Comparison of ENCODE assay signal across 1 cellular context in genomic region chr4:77927991-77928925, GRCh38.
TF ChIP-seq lines count a peak whose summit lies in the region.

No MANE protein-coding gene starts in this region.

TF ChIP-seq in HEK293, 187 proteins besides CTCF, POLR2A, EP300 and RAD21 (continued from another document and continues in another):
- TF ChIP-seq ZNF623 (tag by site-specific recombination; IDR thresholded peaks at IDR 0.05) (no peak), ZNF148 (tag by site-specific recombination; IDR thresholded peaks at IDR 0.05; ENCODE audit: borderline replicate concordance) (no peak), ZNF398 (tag by site-specific recombination; IDR thresholded peaks at IDR 0.05) (no peak), ZBTB26 (tag by site-specific recombination; optimal IDR thresholded peaks at IDR 0.05) (no peak), ZNF266 (tag by site-specific recombination; IDR thresholded peaks at IDR 0.05; ENCODE audit: low read depth) (0 out of 2 replicates have a peak, but pooled peaks have one; percentile 30), ZEB2 (tag by site-specific recombination; IDR thresholded peaks at IDR 0.05) (no peak), ZNF830 (tag by site-specific recombination; IDR thresholded peaks at IDR 0.05; ENCODE audit: low read depth) (no peak), TSHZ1 (tag by site-specific recombination; IDR thresholded peaks at IDR 0.05; ENCODE audit: borderline replicate concordance) (no peak), ZNF350 (tag by site-specific recombination; IDR thresholded peaks at IDR 0.05) (no peak), EGR2 (tag by site-specific recombination; IDR thresholded peaks at IDR 0.05; ENCODE audit: low read depth) (no peak), ZNF423 (tag by site-specific recombination; IDR thresholded peaks at IDR 0.05) (no peak), GLI4 (tag by site-specific recombination; IDR thresholded peaks at IDR 0.05) (no peak), ZNF510 (tag by site-specific recombination; IDR thresholded peaks at IDR 0.05; ENCODE audit: insufficient replicate concordance) (no peak), KLF16 (tag by site-specific recombination; IDR thresholded peaks at IDR 0.05) (no peak), ZNF610 (tag by site-specific recombination; IDR thresholded peaks at IDR 0.05; ENCODE audit: borderline replicate concordance) (peak; percentile 47; the same call in 1 of the 2 replicates), ZBTB48 (tag by site-specific recombination; IDR thresholded peaks at IDR 0.05) (peak; percentile 37; the same call in 1 of the 2 replicates), IKZF3 (tag by site-specific recombination; IDR thresholded peaks at IDR 0.05) (0 out of 2 replicates have a peak, but pooled peaks have one; percentile 9), ZNF292 (tag by site-specific recombination; IDR thresholded peaks at IDR 0.05; ENCODE audit: borderline replicate concordance, low read depth) (no peak), BCL6B (tag by site-specific recombination; IDR thresholded peaks at IDR 0.05) (0 out of 2 replicates have a peak, but pooled peaks have one; percentile 39), PBX3 (CRISPR knock-in tag; IDR thresholded peaks at IDR 0.05) (no peak), SETDB1 (IDR thresholded peaks at IDR 0.05; ENCODE audit: insufficient read length, low read length) (no peak), KLF1 (tag by site-specific recombination; IDR thresholded peaks at IDR 0.05) (no peak), ZNF747 (tag by site-specific recombination; IDR thresholded peaks at IDR 0.05) (no peak), PRDM10 (tag by site-specific recombination; IDR thresholded peaks at IDR 0.05) (no peak), ZNF48 (tag by site-specific recombination; IDR thresholded peaks at IDR 0.05) (no peak), ZSCAN23 (tag by site-specific recombination; IDR thresholded peaks at IDR 0.05) (no peak), BCL11B (tag by site-specific recombination; IDR thresholded peaks at IDR 0.05; ENCODE audit: low read depth) (no peak), ZNF302 (tag by site-specific recombination; IDR thresholded peaks at IDR 0.05; ENCODE audit: low read depth) (no peak), ZNF621 (tag by site-specific recombination; IDR thresholded peaks at IDR 0.05) (no peak), ZNF768 (tag by site-specific recombination; IDR thresholded peaks at IDR 0.05) (no peak), ZNF223 (tag by site-specific recombination; IDR thresholded peaks at IDR 0.05) (no peak), REPIN1 (tag by site-specific recombination; IDR thresholded peaks at IDR 0.05; ENCODE audit: low read depth) (no peak), OVOL3 (tag by site-specific recombination; IDR thresholded peaks at IDR 0.05) (peak; percentile 56; the same call in 1 of the 2 replicates), ZNF629 (tag by site-specific recombination; IDR thresholded peaks at IDR 0.05) (0 out of 2 replicates have a peak, but pooled peaks have one; percentile 15), TCF7L2 (IDR thresholded peaks at IDR 0.05; ENCODE audit: borderline replicate concordance, low read depth, low read length) (no peak), ZNF558 (tag by site-specific recombination; IDR thresholded peaks at IDR 0.05) (no peak), ZNF26 (tag by site-specific recombination; IDR thresholded peaks at IDR 0.05) (no peak), BCL11A (tag by site-specific recombination; IDR thresholded peaks at IDR 0.05; ENCODE audit: low read depth) (peak; percentile 59; the same call in 1 of the 2 replicates), ZFP3 (tag by site-specific recombination; IDR thresholded peaks at IDR 0.05; ENCODE audit: low read depth) (no peak), ZNF174 (tag by site-specific recombination; IDR thresholded peaks at IDR 0.05) (no peak), ZNF140 (tag by site-specific recombination; IDR thresholded peaks at IDR 0.05) (no peak), ZNF132 (tag by site-specific recombination; IDR thresholded peaks at IDR 0.05; ENCODE audit: borderline replicate concordance) (no peak), ZSCAN18 (tag by site-specific recombination; IDR thresholded peaks at IDR 0.05) (no peak), ZNF473 (tag by site-specific recombination; IDR thresholded peaks at IDR 0.05) (no peak), SP3 (tag by site-specific recombination; IDR thresholded peaks at IDR 0.05) (no peak), ZBTB1 (tag by site-specific recombination; IDR thresholded peaks at IDR 0.05) (no peak), ZNF354C (tag by site-specific recombination; IDR thresholded peaks at IDR 0.05; ENCODE audit: borderline replicate concordance, low read depth) (no peak), HOXC10 (CRISPR knock-in tag; IDR thresholded peaks at IDR 0.05) (no peak), SALL2 (tag by site-specific recombination; IDR thresholded peaks at IDR 0.05; ENCODE audit: borderline replicate concordance) (no peak)
